10 cellular contexts compared by ENCODE assay signal in genomic region chr5:122498163-122498562, GRCh38.
A peak's percentile ranks its signal among the peaks of the same experiment; 100 is the strongest.
DNase-seq lines count a peak whose midpoint lies in the region; ATAC-seq and TF ChIP-seq lines count a peak whose summit lies in the region.
"Had no signal": no experiment of that assay in that cellular context is flagged by ENCODE, and none has a peak within 500 bp of the region (broad histone marks: within the 10 kb centered on the region; RNA-seq: fewer than 3 reads in every experiment).

No MANE protein-coding gene starts in this region.

- no peak overlapping the region for H2AFZ ChIP-seq in PC-9

- H4K20me1 ChIP-seq in PC-9 (ENCODE audit: insufficient read depth) = no peaks in the 10 kb centered on the region

- H3K27me3 ChIP-seq in PC-9 (ENCODE audit: insufficient read depth, low read depth) (no peaks in the 10 kb centered on the region), prostate gland (replicated peaks; ENCODE audit: insufficient read depth) (no peaks in the 10 kb centered on the region)

- no peaks in the 10 kb centered on the region; the same call in 1 of the 2 replicates for H3K9me2 ChIP-seq in PC-9 (ENCODE audit: insufficient read depth)

- BruUV-seq in PC-9 (replicated peaks; lab: Mats Ljungman, UMichigan) = no TSS peak

- ATAC-seq in HG03045 (IDR thresholded peaks at IDR 0.05; ENCODE audit: unreplicated experiment) (no peak), HG03039 (IDR thresholded peaks at IDR 0.05; ENCODE audit: unreplicated experiment) (no peak)
- ATAC-seq: A549 had no signal

- CTCF ChIA-PET in PC-9 (lab: Charles Lee) = no interaction called here

- H3K27ac ChIP-seq in PC-9 = no peak overlapping the region
- no peak overlapping the region for H3K27ac ChIP-seq in prostate gland
- H3K27ac ChIP-seq: A549 had no signal

- POLR2A ChIA-PET in PC-9 (lab: Charles Lee; ENCODE audit: unreplicated experiment) = interaction anchor here (0.7 kb wide), 1 partner anchor 932 kb away, joined by 5 read pairs; no protein-coding TSS in a partner anchor

- H3K36me3 ChIP-seq in PC-9 (ENCODE audit: low read depth) (no peaks in the 10 kb centered on the region), prostate gland (no peaks in the 10 kb centered on the region)

- H3F3A ChIP-seq in PC-9 (ENCODE audit: insufficient read depth, low read depth) = no peaks in the 10 kb centered on the region

- H3K4me2 ChIP-seq in PC-9 = no peak overlapping the region
- H3K4me2 ChIP-seq: A549 had no signal

- no peak for TF ChIP-seq POLR2A in prostate gland (IDR thresholded peaks at IDR 0.05)

- TF ChIP-seq CTCF in PC-9 (conservative IDR thresholded peaks at IDR 0.05) (peak; percentile 42), foreskin fibroblast (IDR thresholded peaks at IDR 0.05; ENCODE audit: low read depth, low read length) (peak; percentile 44), prostate gland (IDR thresholded peaks at IDR 0.05) (peak in 2 of 4 experiments; percentile 40 to 44)

- WGBS in prostate gland = 39% methylated on average over 2 of the region's 2 CpGs

- H3K4me1 ChIP-seq in PC-9 (replicated peaks; ENCODE audit: insufficient read depth) (no peaks in the 10 kb centered on the region), prostate gland (replicated peaks) (no peaks in the 10 kb centered on the region)
- H3K4me1 ChIP-seq: A549 had no signal

- DNase-seq in NCI-H1417 (lab: John Stamatoyannopoulos, UW) (peak in 2 of 3 experiments; percentile 1 to 59), NCI-H1417 treated with DMSO at 0.1 percent for 48 hours (lab: John Stamatoyannopoulos, UW) (no peak), PC-9 (no peak), foreskin fibroblast (peak; percentile 2 to 40), pons (ENCODE audit: low spot score) (peak; percentile 61), prostate gland (ENCODE audit: low spot score) (no peak)
- DNase-seq: SHP77 had no signal

- H3K9me3 ChIP-seq in PC-9 (ENCODE audit: insufficient read depth, low read depth) = no peaks in the 10 kb centered on the region
- H3K9me3 ChIP-seq in prostate gland = no peaks in the 10 kb centered on the region
- H3K9me3 ChIP-seq: A549 had no signal

- no peaks in the 10 kb centered on the region for H3K79me2 ChIP-seq in PC-9 (ENCODE audit: low read depth)

- H3K4me3 ChIP-seq in PC-9 (no peak overlapping the region), foreskin fibroblast (ENCODE audit: low read depth in 1 of 2, low read length in 2 of 2) (no peak overlapping the region), prostate gland (no peak overlapping the region)
- H3K4me3 ChIP-seq: A549 had no signal

- intact Hi-C loops in PC-9 (cut with micrococcal nuclease; ENCODE audit: unreplicated experiment) (no loop called here), prostate gland (cut with DNase I) (loop anchor here (5.0 kb wide), 1 partner anchor 306 kb away; no protein-coding TSS in a partner anchor)

Comparison
In these comparisons a context has a peak if more than half of its experiments do, and no peak if none do; other contexts are left out.
1. DNase-seq: peak in NCI-H1417 (2 of 3), foreskin fibroblast (2 of 2) and pons (single experiment); none in NCI-H1417 treated with DMSO at 0.1 percent for 48 hours (single experiment), PC-9 (0 of 2) and prostate gland (single experiment).